In the genomic region with DNA sequence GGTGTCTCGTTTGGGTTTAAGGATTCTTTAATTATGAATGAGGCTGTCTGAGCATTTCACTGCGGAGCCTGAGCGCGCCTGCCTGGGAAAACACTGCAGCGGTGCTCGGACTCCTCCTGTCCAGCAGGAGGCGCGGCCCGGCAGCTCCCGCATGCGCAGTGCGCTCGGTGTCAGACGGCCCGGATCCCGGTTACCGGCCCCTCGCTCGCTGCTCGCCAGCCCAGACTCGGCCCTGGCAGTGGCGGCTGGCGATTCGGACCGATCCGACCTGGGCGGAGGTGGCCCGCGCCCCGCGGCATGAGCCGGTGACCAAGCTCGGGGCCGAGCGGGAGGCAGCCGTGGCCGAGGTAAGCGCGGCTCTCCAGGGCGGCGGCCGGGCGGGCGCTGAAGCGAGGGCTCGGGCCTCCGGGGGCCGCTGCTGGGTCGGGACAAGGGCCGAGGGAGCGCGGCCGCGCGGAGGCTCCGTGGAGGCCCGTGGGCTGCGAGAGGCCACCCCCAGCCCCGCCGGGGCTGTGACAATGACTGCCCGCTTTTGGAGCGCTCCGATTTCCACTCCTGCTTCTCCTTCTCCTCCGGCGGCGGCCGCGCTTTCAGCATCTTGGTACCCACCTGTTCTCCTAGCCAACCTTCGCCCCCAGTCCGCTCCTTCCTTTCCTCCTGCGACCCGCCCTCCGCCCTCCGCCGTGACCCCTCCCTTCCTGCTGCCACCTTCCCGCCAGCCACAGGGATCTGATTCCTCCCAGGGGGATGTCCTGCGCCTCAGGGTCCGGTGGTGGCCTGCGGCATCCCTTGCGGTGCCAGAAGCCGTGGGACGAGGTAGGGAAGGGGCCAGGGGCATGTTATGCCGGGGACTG, we compare ENCODE assay signal across 8 cellular contexts. TPM values are rescaled to one million over a fixed set of nuclear protein-coding genes. Genes with fewer than 3 reads are reported as not detected.
A peak's percentile ranks its signal among the peaks of the same experiment; 100 is the strongest.
DNase-seq lines count a peak whose midpoint lies in the region; ATAC-seq and TF ChIP-seq lines count a peak whose summit lies in the region.

A gene (plus strand): TSS at position 173 of the 854 bp plus-strand sequence. CDS start 12,035 bp downstream, outside the sequence.

- H3K9me3 Mint-ChIP-seq in CD8-positive, alpha-beta T cell: no peaks in the 10 kb centered on the region
- no peaks in the 10 kb centered on the region for H3K9me3 Mint-ChIP-seq in activated CD8-positive, alpha-beta T cell treated with anti-CD3 and anti-CD28 coated beads for 36 hours

- peak within 1 kb of the TSS; percentile 88 for H3K4me3 Mint-ChIP-seq in CD8-positive, alpha-beta T cell
- peak within 1 kb of the TSS; percentile 82 for H3K4me3 Mint-ChIP-seq in activated CD8-positive, alpha-beta T cell treated with anti-CD3 and anti-CD28 coated beads for 36 hours

- intact Hi-C loops in CD8-positive, alpha-beta T cell (cut with DNase I, micrococcal nuclease): loop anchor here (1.0 to 10.0 kb wide), 3 partner anchors 29 to 211 kb away; a partner anchor contains a TSS
- intact Hi-C loops in activated CD8-positive, alpha-beta T cell treated with anti-CD3 and anti-CD28 coated beads for 36 hours (cut with micrococcal nuclease): loop anchor here (10.0 kb wide), 1 partner anchor 439 kb away; no protein-coding TSS in a partner anchor

- H3K27me3 ChIP-seq in CD8-positive, alpha-beta T cell (ENCODE audit: insufficient read depth, low read length): no peaks in the 10 kb centered on the region

- POLR2A ChIA-PET in CD8-positive, alpha-beta T cell (lab: Charles Lee): interaction anchor here (0.8 to 1.3 kb wide), 2 partner anchors 8 to 30 kb away, joined by 3 to 6 read pairs; a partner anchor contains a TSS
- POLR2A ChIA-PET in activated CD8-positive, alpha-beta T cell treated with anti-CD3 and anti-CD28 coated beads for 36 hours (lab: Charles Lee): interaction anchor here (0.6 to 1.2 kb wide), 2 partner anchors 9 to 505 kb away, joined by 3 to 5 read pairs; no protein-coding TSS in a partner anchor

- H3K9me3 ChIP-seq in CD8-positive, alpha-beta T cell (ENCODE audit: low read length): no peaks in the 10 kb centered on the region

- CTCF ChIA-PET in CD8-positive, alpha-beta T cell (lab: Charles Lee): interaction anchor here (1.0 to 4.8 kb wide), 18 partner anchors 9 to 444 kb away, joined by 3 to 59 read pairs (median 7); a partner anchor contains a TSS
- CTCF ChIA-PET in activated CD8-positive, alpha-beta T cell treated with anti-CD3 and anti-CD28 coated beads for 36 hours (lab: Charles Lee): interaction anchor here (0.6 to 5.3 kb wide), 22 partner anchors 9 to 439 kb away, joined by 3 to 108 read pairs (median 6); a partner anchor contains a TSS

- DNase-seq in CD8-positive, alpha-beta T cell: peak; percentile 67 to 91 (median 84)
- DNase-seq in NCI-H774 (lab: John Stamatoyannopoulos, UW) (peak; percentile 80), lung microvascular endothelial cell (ENCODE audit: low read depth in 2 of 2) (peak; percentile 88 to 92)
- peak; percentile 87 for DNase-seq in activated CD8-positive, alpha-beta T cell treated with anti-CD3 and anti-CD28 coated beads for 36 hours
- DNase-seq in effector CD4-positive, alpha-beta T cell: peak; percentile 82
- DNase-seq in stimulated activated CD4-positive, alpha-beta T cell treated with anti-CD3 and anti-CD28 coated beads, TNF-alpha, amount 100 ng/mL, for 4 hours (ENCODE audit: low read depth in 3 of 3): peak; percentile 73 to 79 (median 77)

- H3K27ac ChIP-seq in CD8-positive, alpha-beta T cell (ENCODE audit: low read depth, low read length): peak within 1 kb of the TSS; percentile 25

- H3K4me1 Mint-ChIP-seq in CD8-positive, alpha-beta T cell (ENCODE audit: low read depth): peaks cover 40% of the 10 kb centered on the region
- peaks cover 34% of the 10 kb centered on the region for H3K4me1 Mint-ChIP-seq in activated CD8-positive, alpha-beta T cell treated with anti-CD3 and anti-CD28 coated beads for 36 hours (ENCODE audit: low read depth)

- peak within 1 kb of the TSS; percentile 68 for H3K4me3 ChIP-seq in CD8-positive, alpha-beta T cell (ENCODE audit: low read depth, low read length)

- peaks cover 26% of the 10 kb centered on the region for H3K4me1 ChIP-seq in CD8-positive, alpha-beta T cell (ENCODE audit: insufficient read depth, low read length)

- TF ChIP-seq CTCF in CD8-positive, alpha-beta T cell (IDR thresholded peaks at IDR 0.05): peak; percentile 91
- TF ChIP-seq CTCF in activated CD8-positive, alpha-beta T cell treated with anti-CD3 and anti-CD28 coated beads for 36 hours (IDR thresholded peaks at IDR 0.05): peak; percentile 83

- no peaks in the 10 kb centered on the region for H3K27me3 Mint-ChIP-seq in CD8-positive, alpha-beta T cell (ENCODE audit: low read depth)
- H3K27me3 Mint-ChIP-seq in activated CD8-positive, alpha-beta T cell treated with anti-CD3 and anti-CD28 coated beads for 36 hours: no peaks in the 10 kb centered on the region

- ATAC-seq in CD8-positive, alpha-beta T cell: peak; percentile 95
- peak; percentile 93 for ATAC-seq in GM19438 (IDR thresholded peaks at IDR 0.05; ENCODE audit: low read depth, unreplicated experiment)
- peak; percentile 95 for ATAC-seq in HG03571 (IDR thresholded peaks at IDR 0.05; ENCODE audit: unreplicated experiment)
- ATAC-seq in activated CD8-positive, alpha-beta T cell treated with anti-CD3 and anti-CD28 coated beads for 36 hours: peak; percentile 95

- H3K36me3 Mint-ChIP-seq in CD8-positive, alpha-beta T cell: peaks cover 14% of the 10 kb centered on the region
- H3K36me3 Mint-ChIP-seq in activated CD8-positive, alpha-beta T cell treated with anti-CD3 and anti-CD28 coated beads for 36 hours (ENCODE audit: low read depth): peaks cover 2% of the 10 kb centered on the region

- H3K36me3 ChIP-seq in CD8-positive, alpha-beta T cell (ENCODE audit: insufficient read depth, low read length): no peaks in the 10 kb centered on the region

- H3K27ac Mint-ChIP-seq in CD8-positive, alpha-beta T cell: peak within 1 kb of the TSS; percentile 57
- H3K27ac Mint-ChIP-seq in activated CD8-positive, alpha-beta T cell treated with anti-CD3 and anti-CD28 coated beads for 36 hours: peak within 1 kb of the TSS; percentile 48

RNA-seq across cellular contexts. Expression of the gene that starts here (rescaled TPM):
- 10 to 100 TPM; 15.8 to 16.1 TPM for total RNA-seq in CD8-positive, alpha-beta T cell
- 10 to 100 TPM; 20.0 to 20.2 TPM for total RNA-seq in activated CD8-positive, alpha-beta T cell treated with anti-CD3 and anti-CD28 coated beads for 36 hours
- total RNA-seq in lung microvascular endothelial cell: 119 and 138 TPM in 2 replicates

Comparison
In these comparisons a context has a peak if more than half of its experiments do, and no peak if none do; other contexts are left out.
1. Peak in every context shown above with its lines: DNase-seq, ATAC-seq, H3K4me3 ChIP-seq and H3K27ac ChIP-seq.